ENCODE assay signal across 9 cellular contexts in genomic region chr21:14273736-14274538, GRCh38. TPM values are rescaled to one million over a fixed set of nuclear protein-coding genes. Genes with fewer than 3 reads are reported as not detected.
A peak's percentile ranks its signal among the peaks of the same experiment; 100 is the strongest.
DNase-seq lines count a peak whose midpoint lies in the region; ATAC-seq and TF ChIP-seq lines count a peak whose summit lies in the region.
"Had no signal": no experiment of that assay in that cellular context is flagged by ENCODE, and none has a peak within 500 bp of the region (broad histone marks: within the 10 kb centered on the region; RNA-seq: fewer than 3 reads in every experiment).

No MANE protein-coding gene starts in this region.

- no peaks in the 10 kb centered on the region for H3K4me1 ChIP-seq in breast epithelium

- peak; percentile 7 for DNase-seq in DMS79 treated with DMSO at 0.1 percent for 48 hours (lab: John Stamatoyannopoulos, UW)
- no peak for DNase-seq in DMS79 (lab: John Stamatoyannopoulos, UW)
- peak; percentile 59 to 62 for DNase-seq in breast epithelium (ENCODE audit: low spot score in 2 of 2)
- peak; percentile 54 for DNase-seq in iPS-NIHi7 (ENCODE audit: extremely low spot score)
- DNase-seq in stimulated activated effector memory CD8-positive, alpha-beta T cell treated with anti-CD3 and anti-CD28 coated beads, Interleukin-12 subunit alpha, Interleukin-12 subunit beta, amount 100 ng/mL, for 72 hours (ENCODE audit: low spot score in 2 of 2), result no peak
- no peak for DNase-seq in nephron progenitor cell

- no peak overlapping the region for H3K27ac ChIP-seq in breast epithelium
- H3K27ac ChIP-seq: PC-9 had no signal

- no peak overlapping the region for H3K4me3 Mint-ChIP-seq in stimulated activated effector memory CD8-positive, alpha-beta T cell treated with anti-CD3 and anti-CD28 coated beads, Interleukin-12 subunit alpha, Interleukin-12 subunit beta, amount 100 ng/mL, for 72 hours
- no peak overlapping the region for H3K4me3 Mint-ChIP-seq in nephron progenitor cell

- H3K36me3 ChIP-seq in breast epithelium, result no peaks in the 10 kb centered on the region

- H3K27me3 Mint-ChIP-seq in nephron progenitor cell (ENCODE audit: low read depth, poor library complexity), result peaks cover 3% of the 10 kb centered on the region

- no peaks in the 10 kb centered on the region for H3K27me3 ChIP-seq in breast epithelium

- H3K27ac Mint-ChIP-seq in stimulated activated effector memory CD8-positive, alpha-beta T cell treated with anti-CD3 and anti-CD28 coated beads, Interleukin-12 subunit alpha, Interleukin-12 subunit beta, amount 100 ng/mL, for 72 hours, result no peak overlapping the region
- no peak overlapping the region for H3K27ac Mint-ChIP-seq in nephron progenitor cell

- H3K36me3 Mint-ChIP-seq in stimulated activated effector memory CD8-positive, alpha-beta T cell treated with anti-CD3 and anti-CD28 coated beads, Interleukin-12 subunit alpha, Interleukin-12 subunit beta, amount 100 ng/mL, for 72 hours, result no peaks in the 10 kb centered on the region
- H3K36me3 Mint-ChIP-seq in nephron progenitor cell (ENCODE audit: low read depth), result no peaks in the 10 kb centered on the region

- H3K9me3 ChIP-seq in breast epithelium, result no peaks in the 10 kb centered on the region

- no peaks in the 10 kb centered on the region for H3K4me1 Mint-ChIP-seq in stimulated activated effector memory CD8-positive, alpha-beta T cell treated with anti-CD3 and anti-CD28 coated beads, Interleukin-12 subunit alpha, Interleukin-12 subunit beta, amount 100 ng/mL, for 72 hours
- H3K4me1 Mint-ChIP-seq in nephron progenitor cell, result no peaks in the 10 kb centered on the region

- H3K9me3 Mint-ChIP-seq in stimulated activated effector memory CD8-positive, alpha-beta T cell treated with anti-CD3 and anti-CD28 coated beads, Interleukin-12 subunit alpha, Interleukin-12 subunit beta, amount 100 ng/mL, for 72 hours, result no peaks in the 10 kb centered on the region
- no peaks in the 10 kb centered on the region for H3K9me3 Mint-ChIP-seq in nephron progenitor cell

- no peak for TF ChIP-seq CTCF in breast epithelium (IDR thresholded peaks at IDR 0.05)
- no peak for TF ChIP-seq CTCF in nephron progenitor cell (IDR thresholded peaks at IDR 0.05)

- ATAC-seq in stimulated activated effector memory CD8-positive, alpha-beta T cell treated with anti-CD3 and anti-CD28 coated beads, Interleukin-12 subunit alpha, Interleukin-12 subunit beta, amount 100 ng/mL, for 72 hours, result peak; percentile 39
- no peak for ATAC-seq in HG03432 (IDR thresholded peaks at IDR 0.05; ENCODE audit: unreplicated experiment)
- ATAC-seq in HG03521 (IDR thresholded peaks at IDR 0.05; ENCODE audit: unreplicated experiment), result no peak

- H3K4me3 ChIP-seq in breast epithelium, result peak overlapping the region in 2 of 3 donors; percentile 34 to 56
- H3K4me3 ChIP-seq: PC-9 had no signal

- TF ChIP-seq POLR2A in breast epithelium (IDR thresholded peaks at IDR 0.05), result no peak

- intact Hi-C loops in breast epithelium (cut with DNase I; ENCODE audit: low total_unique reads), result no loop called here

RNA-seq across cellular contexts. Expression of gene RBM11, which starts 58.0 kb away (rescaled TPM):
- 1 to 10 TPM in 2 of 3 donors, not detected in 1; 5.6 TPM for total RNA-seq in breast epithelium

Comparison
In these comparisons a context has a peak if more than half of its experiments do, and no peak if none do; other contexts are left out.
1. DNase-seq: peak in DMS79 treated with DMSO at 0.1 percent for 48 hours (single experiment), breast epithelium (2 of 2) and iPS-NIHi7 (single experiment); none in DMS79 (single experiment), stimulated activated effector memory CD8-positive, alpha-beta T cell treated with anti-CD3 and anti-CD28 coated beads, Interleukin-12 subunit alpha, Interleukin-12 subunit beta, amount 100 ng/mL, for 72 hours (0 of 2) and nephron progenitor cell (single experiment).